ENCODE assay signal across 35 cellular contexts in genomic region chr1:244779410-244779809, GRCh38. TPM values are rescaled to one million over a fixed set of nuclear protein-coding genes. Genes with fewer than 3 reads are reported as not detected.
DNase-seq lines count a peak whose midpoint lies in the region; ATAC-seq and TF ChIP-seq lines count a peak whose summit lies in the region.
"Had no signal": no experiment of that assay in that cellular context is flagged by ENCODE, and none has a peak within 500 bp of the region (broad histone marks: within the 10 kb centered on the region; RNA-seq: fewer than 3 reads in every experiment).

No MANE protein-coding gene starts in this region.

- no peaks in the 10 kb centered on the region for H3K9me3 Mint-ChIP-seq in stimulated activated naive CD8-positive, alpha-beta T cell treated with anti-CD3 and anti-CD28 coated beads, Interleukin-15, amount 100 ng/mL, for 72 hours
- H3K9me3 Mint-ChIP-seq: activated naive CD4-positive, alpha-beta T cell treated with anti-CD3 and anti-CD28 coated beads, Interleukin-2, amount 50 U/mL, for 24 hours; activated T-helper 2 cell treated with anti-CD3 and anti-CD28 coated beads, Interferon-gamma antibody, Interleukin-2, Interleukin-4, amounts not matched to agents 10 μg/mL and 5 μg/mL and 100 μg/mL, durations not matched to agents 14 hours and 24 hours and 36 hours; central memory CD8-positive, alpha-beta T cell; dendritic cell treated with granulocyte-macrophage colony-stimulating factor and Interleukin-4, amounts not matched to agents 40 ng/mL and 50 ng/mL, for 4 days had no signal

- intact Hi-C loops in left lung (cut with DNase I): no loop called here

- no peaks in the 10 kb centered on the region for H3K4me1 ChIP-seq in left lung
- H3K4me1 ChIP-seq: esophagus squamous epithelium, gastrocnemius medialis, stomach had no signal

- no peak for TF ChIP-seq CTCF in left lung (IDR thresholded peaks at IDR 0.05)

- DNase-seq in stimulated activated naive CD8-positive, alpha-beta T cell treated with anti-CD3 and anti-CD28 coated beads, Interleukin-15, Interleukin-2, amounts not matched to agents 100 U/mL and 50 U/mL, for 24 hours: no peak
- DNase-seq in stimulated activated naive CD8-positive, alpha-beta T cell treated with anti-CD3 and anti-CD28 coated beads, Interleukin-15, amount 100 ng/mL, for 72 hours: no peak
- DNase-seq in glomerular visceral epithelial cell (ENCODE audit: extremely low spot score): peak; percentile 22
- no peak for DNase-seq in NOMO-1 treated with DMSO at 0.1 percent for 48 hours (lab: John Stamatoyannopoulos, UW; ENCODE audit: unreplicated experiment)
- no peak for DNase-seq in GM19238 (ENCODE audit: insufficient read length, low spot score)
- no peak for DNase-seq in left lung
- DNase-seq: activated CD4-positive, alpha-beta T cell treated with anti-CD3 and anti-CD28 coated beads, Interleukin-2, amount 50 U/mL, for 1 hour; anterior cingulate cortex; C1 segment of cervical spinal cord; COR-L47; DMS53; esophagus squamous epithelium; gastrocnemius medialis; GF-D8; HCEC 1CT; hippocampal formation; Karpas-422; naive thymus-derived CD4-positive, alpha-beta T cell; NCI-H146; NCI-H2107; NCI-H446 treated with DMSO at 0.1 percent for 48 hours; NCI-H82; occipital lobe; Right ventricle myocardium superior; stomach; tibial artery; WERI-Rb-1 had no signal

- ATAC-seq in stimulated activated naive CD8-positive, alpha-beta T cell treated with anti-CD3 and anti-CD28 coated beads, Interleukin-15, Interleukin-2, amounts not matched to agents 100 U/mL and 50 U/mL, for 24 hours: peak; percentile 68
- no peak for ATAC-seq in stimulated activated naive CD8-positive, alpha-beta T cell treated with anti-CD3 and anti-CD28 coated beads, Interleukin-15, amount 100 ng/mL, for 72 hours
- ATAC-seq in SK-N-SH treated with all-trans-retinoic acid at 6 μM for 48 hours (peak; percentile 7; the same call in 1 of the 3 replicates), GM19035 (IDR thresholded peaks at IDR 0.05; ENCODE audit: unreplicated experiment) (no peak), left lung (no peak)
- ATAC-seq: gastrocnemius medialis; left lobe of liver; naive thymus-derived CD4-positive, alpha-beta T cell had no signal

- H3K27me3 ChIP-seq in left lung: no peaks in the 10 kb centered on the region
- H3K27me3 ChIP-seq: esophagus squamous epithelium, gastrocnemius medialis, stomach, tibial artery had no signal

- H3K27me3 Mint-ChIP-seq in stimulated activated naive CD8-positive, alpha-beta T cell treated with anti-CD3 and anti-CD28 coated beads, Interleukin-15, amount 100 ng/mL, for 72 hours: no peaks in the 10 kb centered on the region
- H3K27me3 Mint-ChIP-seq: activated naive CD4-positive, alpha-beta T cell treated with anti-CD3 and anti-CD28 coated beads, Interleukin-2, amount 50 U/mL, for 24 hours; dendritic cell treated with granulocyte-macrophage colony-stimulating factor and Interleukin-4, amounts not matched to agents 40 ng/mL and 50 ng/mL, for 4 days had no signal

- H3K4me3 ChIP-seq in left lung: no peak overlapping the region
- H3K4me3 ChIP-seq: esophagus squamous epithelium, gastrocnemius medialis, stomach, tibial artery had no signal

- no peaks in the 10 kb centered on the region for H3K36me3 ChIP-seq in left lung
- H3K36me3 ChIP-seq: esophagus squamous epithelium, gastrocnemius medialis, stomach, tibial artery, WERI-Rb-1 had no signal

- no peak overlapping the region for H3K4me3 Mint-ChIP-seq in stimulated activated naive CD8-positive, alpha-beta T cell treated with anti-CD3 and anti-CD28 coated beads, Interleukin-15, amount 100 ng/mL, for 72 hours
- H3K4me3 Mint-ChIP-seq: activated naive CD4-positive, alpha-beta T cell treated with anti-CD3 and anti-CD28 coated beads, Interleukin-2, amount 50 U/mL, for 24 hours; central memory CD8-positive, alpha-beta T cell; dendritic cell treated with granulocyte-macrophage colony-stimulating factor and Interleukin-4, amounts not matched to agents 40 ng/mL and 50 ng/mL, for 4 days; naive thymus-derived CD4-positive, alpha-beta T cell had no signal

- H3K27ac ChIP-seq in left lung: no peak overlapping the region
- H3K27ac ChIP-seq: esophagus squamous epithelium, gastrocnemius medialis, HL-60, stomach, tibial artery, WERI-Rb-1 had no signal

- H3K9me3 ChIP-seq in left lung: no peaks in the 10 kb centered on the region
- H3K9me3 ChIP-seq: esophagus squamous epithelium, gastrocnemius medialis, stomach, tibial artery had no signal

- H3K4me1 Mint-ChIP-seq in stimulated activated naive CD8-positive, alpha-beta T cell treated with anti-CD3 and anti-CD28 coated beads, Interleukin-15, amount 100 ng/mL, for 72 hours: peaks cover 11% of the 10 kb centered on the region
- H3K4me1 Mint-ChIP-seq: central memory CD8-positive, alpha-beta T cell; naive thymus-derived CD4-positive, alpha-beta T cell had no signal

- no peak overlapping the region for H3K27ac Mint-ChIP-seq in stimulated activated naive CD8-positive, alpha-beta T cell treated with anti-CD3 and anti-CD28 coated beads, Interleukin-15, amount 100 ng/mL, for 72 hours
- H3K27ac Mint-ChIP-seq: activated naive CD4-positive, alpha-beta T cell treated with anti-CD3 and anti-CD28 coated beads, Interleukin-2, amount 50 U/mL, for 24 hours; activated T-helper 2 cell treated with anti-CD3 and anti-CD28 coated beads, Interferon-gamma antibody, Interleukin-2, Interleukin-4, amounts not matched to agents 10 μg/mL and 5 μg/mL and 100 μg/mL, durations not matched to agents 14 hours and 24 hours and 36 hours; dendritic cell treated with granulocyte-macrophage colony-stimulating factor and Interleukin-4, amounts not matched to agents 40 ng/mL and 50 ng/mL, for 4 days; naive thymus-derived CD4-positive, alpha-beta T cell had no signal

TF ChIP-seq in SK-N-SH treated with all-trans-retinoic acid at 6 μM for 48 hours, 23 proteins besides CTCF, POLR2A, EP300 and RAD21:
- no peak for TF ChIP-seq GLIS3 (CRISPR knock-in tag; IDR thresholded peaks at IDR 0.05)

RNA-seq across cellular contexts. Expression of gene COX20, which starts 56.0 kb away (rescaled TPM):
- 10 to 100 TPM; 27.1 to 31.4 TPM for total RNA-seq in left lung

Comparison
In these comparisons a context has a peak if more than half of its experiments do, and no peak if none do; other contexts are left out.
1. ATAC-seq: peak in stimulated activated naive CD8-positive, alpha-beta T cell treated with anti-CD3 and anti-CD28 coated beads, Interleukin-15, Interleukin-2, amounts not matched to agents 100 U/mL and 50 U/mL, for 24 hours (single experiment) and SK-N-SH treated with all-trans-retinoic acid at 6 μM for 48 hours (single experiment); none in stimulated activated naive CD8-positive, alpha-beta T cell treated with anti-CD3 and anti-CD28 coated beads, Interleukin-15, amount 100 ng/mL, for 72 hours (single experiment), GM19035 (single experiment) and left lung (single experiment).